12 cellular contexts compared by ENCODE assay signal in genomic region chr11:30879322-30880020, GRCh38.
DNase-seq lines count a peak whose midpoint lies in the region; TF ChIP-seq lines count a peak whose summit lies in the region.
"Had no signal": no experiment of that assay in that cellular context is flagged by ENCODE, and none has a peak within 500 bp of the region (broad histone marks: within the 10 kb centered on the region; RNA-seq: fewer than 3 reads in every experiment).

No MANE protein-coding gene starts in this region.

- H3K27ac ChIP-seq in VCaP, result peak overlapping the region; percentile 3; the same call in 1 of the 2 replicates
- H3K27ac ChIP-seq: upper lobe of right lung had no signal

- peak; percentile 49 for DNase-seq in Ammon's horn (ENCODE audit: low spot score)
- peak; percentile 95 for DNase-seq in NCI-H1105 treated with DMSO at 0.1 percent for 48 hours (lab: John Stamatoyannopoulos, UW)
- DNase-seq in inferior parietal cortex (ENCODE audit: extremely low spot score), result peak; percentile 10
- DNase-seq in ecto neural progenitor cell (ENCODE audit: low spot score), result no peak
- DNase-seq in C1 segment of cervical spinal cord (lab: John Stamatoyannopoulos, UW), result no peak
- DNase-seq in COLO668 (lab: John Stamatoyannopoulos, UW; ENCODE audit: unreplicated experiment), result no peak
- no peak for DNase-seq in erythroblast (lab: John Stamatoyannopoulos, UW)
- DNase-seq: mesenchymal stem cell; NCI-H187; stimulated activated CD8-positive, alpha-beta memory T cell treated with anti-CD3 and anti-CD28 coated beads, Interleukin-4, amount 100 ng/mL, for 48 hours; upper lobe of right lung had no signal

- no peak for TF ChIP-seq POLR2A in erythroblast (IDR thresholded peaks at IDR 0.05; ENCODE audit: low read length)

- no peak for TF ChIP-seq CTCF in VCaP (conservative IDR thresholded peaks at IDR 0.05)

Comparison
In these comparisons a context has a peak if more than half of its experiments do, and no peak if none do; other contexts are left out.
1. DNase-seq: peak in Ammon's horn (single experiment), NCI-H1105 treated with DMSO at 0.1 percent for 48 hours (single experiment) and inferior parietal cortex (single experiment); none in ecto neural progenitor cell (single experiment), C1 segment of cervical spinal cord (0 of 14), COLO668 (single experiment) and erythroblast (0 of 2).